15 cellular contexts compared by ENCODE assay signal in genomic region chr7:1906087-1906830, GRCh38.
A peak's percentile ranks its signal among the peaks of the same experiment; 100 is the strongest.
DNase-seq lines count a peak whose midpoint lies in the region; TF ChIP-seq lines count a peak whose summit lies in the region.
"Had no signal": no experiment of that assay in that cellular context is flagged by ENCODE, and none has a peak within 500 bp of the region (broad histone marks: within the 10 kb centered on the region; RNA-seq: fewer than 3 reads in every experiment).

No MANE protein-coding gene starts in this region.

- H3K4me1 Mint-ChIP-seq in CD14-positive monocyte (no peaks in the 10 kb centered on the region), H9 (peaks cover 0 to 2% of the 10 kb centered on the region in 2 experiments; a peak in 1 of 4 replicates), endodermal cell (no peaks in the 10 kb centered on the region), nephron progenitor cell (peaks cover 24% of the 10 kb centered on the region)

- H3K27ac ChIP-seq in H9 (ENCODE audit: insufficient read length, low read depth, low read length) = no peak overlapping the region
- H3K27ac ChIP-seq in endodermal cell (ENCODE audit: low read depth, low read length) = no peak overlapping the region
- H3K27ac ChIP-seq: C4-2B had no signal

- peak; percentile 30 for DNase-seq in CD14-positive monocyte (ENCODE audit: low spot score)
- no peak for DNase-seq in H9
- DNase-seq in endodermal cell = no peak
- DNase-seq in nephron progenitor cell = no peak
- no peak for DNase-seq in NCI-H2171 (lab: John Stamatoyannopoulos, UW)
- DNase-seq in HT-29 (ENCODE audit: low spot score) = no peak
- no peak for DNase-seq in NCI-H2171 treated with DMSO at 0.1 percent for 48 hours (lab: John Stamatoyannopoulos, UW)
- DNase-seq: Calu3; DMS79 treated with DMSO at 0.1 percent for 48 hours; HCEC 1CT; NCI-H187; NCI-H446 treated with DMSO at 0.1 percent for 48 hours; NK-92 treated with Interleukin-12 subunit alpha and Interleukin-12 subunit beta, amount 100 ng/mL, for 24 hours; PC-3 had no signal

- H3K4me3 Mint-ChIP-seq in CD14-positive monocyte = no peak overlapping the region
- no peak overlapping the region for H3K4me3 Mint-ChIP-seq in H9
- H3K4me3 Mint-ChIP-seq in endodermal cell = no peak overlapping the region
- H3K4me3 Mint-ChIP-seq in nephron progenitor cell = no peak overlapping the region

- H2BK5ac ChIP-seq in H9 (ENCODE audit: insufficient read length, low read length) = no peak overlapping the region

- H3K36me3 Mint-ChIP-seq in CD14-positive monocyte (peaks cover 9 to 18% of the 10 kb centered on the region in 2 donors), H9 (ENCODE audit: insufficient read depth in 1 of 3, low read depth in 3 of 3) (peaks cover 0 to 2% (median 0%) of the 10 kb centered on the region in 3 experiments; a peak in 1 of 7 replicates), endodermal cell (ENCODE audit: low read depth) (no peaks in the 10 kb centered on the region), nephron progenitor cell (ENCODE audit: low read depth) (peaks cover 5% of the 10 kb centered on the region)

- no peak overlapping the region for H3K4me3 ChIP-seq in endodermal cell (ENCODE audit: low read length)

- no peak overlapping the region for H4K8ac ChIP-seq in H9 (replicated peaks; ENCODE audit: insufficient read length, low read depth, low read length)

- peak overlapping the region in 2 of 7 donors; percentile 34 to 77 for H3K27ac Mint-ChIP-seq in CD14-positive monocyte
- peak overlapping the region in 1 of 3 experiments; percentile 85; a peak in 3 of 7 replicates for H3K27ac Mint-ChIP-seq in H9
- peak overlapping the region; percentile 39 for H3K27ac Mint-ChIP-seq in endodermal cell
- peak overlapping the region; percentile 22 for H3K27ac Mint-ChIP-seq in nephron progenitor cell

- no peak overlapping the region for H3K23ac ChIP-seq in H9 (ENCODE audit: insufficient read length, low read depth, low read length)

- intact Hi-C loops in CD14-positive monocyte (cut with micrococcal nuclease) = no loop called here

- H4K20me1 ChIP-seq in H9 (ENCODE audit: control insufficient read depth, insufficient read depth, insufficient read length) = no peaks in the 10 kb centered on the region

- H3T11ph ChIP-seq in H9 (ENCODE audit: low read length) = no peak overlapping the region

- H3K27me3 Mint-ChIP-seq in CD14-positive monocyte (ENCODE audit: low read depth in 3 of 3) (no peaks in the 10 kb centered on the region), H9 (ENCODE audit: low read depth) (no peaks in the 10 kb centered on the region), endodermal cell (ENCODE audit: insufficient read depth) (no peaks in the 10 kb centered on the region), nephron progenitor cell (ENCODE audit: low read depth, poor library complexity) (peaks cover 3% of the 10 kb centered on the region)

- no peaks in the 10 kb centered on the region for H3K79me2 ChIP-seq in H9 (ENCODE audit: insufficient read depth, low read length)

- no peak overlapping the region for H3K4ac ChIP-seq in H9 (ENCODE audit: low read depth, low read length)

- H3K79me1 ChIP-seq in H9 (ENCODE audit: insufficient read depth, low read depth, low read length, poor library complexity, severe bottlenecking) = no peaks in the 10 kb centered on the region

- H3K4me2 ChIP-seq in H9 (ENCODE audit: insufficient read depth, insufficient read length, low read length) = no peak overlapping the region

- TF ChIP-seq CTCF in CD14-positive monocyte (IDR thresholded peaks at IDR 0.05) (no peak), H9 (conservative IDR thresholded peaks at IDR 0.05) (no peak), endodermal cell (conservative IDR thresholded peaks at IDR 0.05) (no peak), nephron progenitor cell (IDR thresholded peaks at IDR 0.05) (no peak)

- H2BK20ac ChIP-seq in H9 (ENCODE audit: low read depth, low read length, poor library complexity, severe bottlenecking) = no peak overlapping the region

- H3K27me3 ChIP-seq in H9 (ENCODE audit: insufficient read depth, low read length) = no peaks in the 10 kb centered on the region
- no peaks in the 10 kb centered on the region for H3K27me3 ChIP-seq in endodermal cell (ENCODE audit: control insufficient read depth, insufficient read depth, low read length, poor library complexity, severe bottlenecking)

- H3K9ac ChIP-seq in H9 (ENCODE audit: extremely low read depth, insufficient read length, low read length) (no peak overlapping the region), endodermal cell (ENCODE audit: extremely low read depth, low read length, poor library complexity, severe bottlenecking) (no peak overlapping the region)

- H3K9me3 Mint-ChIP-seq in CD14-positive monocyte (no peaks in the 10 kb centered on the region), H9 (no peaks in the 10 kb centered on the region), endodermal cell (no peaks in the 10 kb centered on the region), nephron progenitor cell (no peaks in the 10 kb centered on the region)

- H4K5ac ChIP-seq in H9 (ENCODE audit: insufficient read length, low read depth, low read length) = no peak overlapping the region

- peak overlapping the region; percentile 1 for H3K18ac ChIP-seq in H9 (ENCODE audit: insufficient read length, low read depth, low read length)

- H3K56ac ChIP-seq in H9 (ENCODE audit: insufficient read length, low read depth, low read length) = no peak overlapping the region

- H3K4me1 ChIP-seq in H9 (ENCODE audit: insufficient read depth, low read length) (no peaks in the 10 kb centered on the region), endodermal cell (ENCODE audit: control insufficient read depth, insufficient read depth, low read length) (no peaks in the 10 kb centered on the region)

- H3K36me3 ChIP-seq in endodermal cell (ENCODE audit: control insufficient read depth, insufficient read depth, low read length) = no peaks in the 10 kb centered on the region

- H2BK120ac ChIP-seq in H9 (ENCODE audit: low read depth, low read length, poor library complexity, severe bottlenecking) = no peak overlapping the region

- H4K91ac ChIP-seq in H9 (ENCODE audit: insufficient read length, low read depth, low read length) = no peak overlapping the region

- no peaks in the 10 kb centered on the region for H3K23me2 ChIP-seq in H9 (ENCODE audit: insufficient read length, low read depth, low read length, poor library complexity, severe bottlenecking)

- no CpG with 5 or more reads among the region's 25 CpGs for WGBS in H9 (ENCODE audit: extremely low coverage, insufficient read length, low lambda C conversion rate)
- 94 to 99% methylated on average over 14 to 25 of the region's 25 CpGs for WGBS in endodermal cell (ENCODE audit: insufficient coverage in 1 of 2, insufficient read length in 1 of 2), 2 experiments

- H2AFZ ChIP-seq in H9 (ENCODE audit: low read length) = no peak overlapping the region

- no peaks in the 10 kb centered on the region for H3K9me3 ChIP-seq in H9 (ENCODE audit: control insufficient read depth, low read depth, low read length)
- H3K9me3 ChIP-seq in endodermal cell (ENCODE audit: control insufficient read depth, low read length) = no peaks in the 10 kb centered on the region

- H2BK15ac ChIP-seq in H9 (ENCODE audit: low read depth, low read length) = no peak overlapping the region

- H2BK12ac ChIP-seq in H9 (ENCODE audit: insufficient read length, low read depth, low read length) = no peak overlapping the region

- no peak overlapping the region for H2AK5ac ChIP-seq in H9 (ENCODE audit: insufficient read length, low read length)

- H3K14ac ChIP-seq in H9 (ENCODE audit: insufficient read depth, low read length) = no peak overlapping the region
